8 cellular contexts compared by ENCODE assay signal in the genomic region with DNA sequence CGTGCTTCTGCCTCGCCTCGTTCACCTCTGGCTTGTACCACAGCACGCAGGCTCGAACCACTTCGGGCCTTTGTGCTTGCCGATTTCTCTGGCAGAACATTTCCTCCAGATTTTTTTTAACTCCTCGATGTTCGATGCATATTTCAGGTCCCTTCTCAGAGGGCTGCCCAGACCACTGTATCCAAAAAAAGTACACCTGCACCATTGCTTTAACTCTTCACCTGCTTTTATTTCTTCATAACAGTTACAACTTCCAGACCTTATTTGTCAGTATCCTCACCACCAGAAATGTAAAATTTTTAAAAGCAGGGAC. TPM values are rescaled to one million over a fixed set of nuclear protein-coding genes. Genes with fewer than 3 reads are reported as not detected.
DNase-seq lines count a peak whose midpoint lies in the region; ATAC-seq and TF ChIP-seq lines count a peak whose summit lies in the region.

No MANE protein-coding gene starts in this region.

- H3K4me3 ChIP-seq in left lung (peak overlapping the region; percentile 68 to 88), tibial artery (peak overlapping the region; percentile 65 to 77)

- H3K36me3 Mint-ChIP-seq in activated T-cell treated with anti-CD3 and anti-CD28 coated beads, Interleukin-2, amount 50 U/mL, for 24 hours (ENCODE audit: low read depth): peaks cover 26% of the 10 kb centered on the region
- peaks cover 4% of the 10 kb centered on the region for H3K36me3 Mint-ChIP-seq in activated naive CD8-positive, alpha-beta T cell treated with anti-CD3 and anti-CD28 coated beads, Interleukin-2, amount 10 ng/mL, durations not matched to agents 7 days and 5 days

- POLR2A ChIA-PET in activated naive CD8-positive, alpha-beta T cell treated with anti-CD3 and anti-CD28 coated beads, Interleukin-2, amount 10 ng/mL, durations not matched to agents 7 days and 5 days (lab: Charles Lee): interaction anchor here (0.5 to 2.3 kb wide), 7 partner anchors 61 to 1429 kb away, joined by 3 to 18 read pairs (median 6); partner anchors contain the start of genes DNAJB4, FUBP1, MIGA1 and USP33

- H3K36me3 ChIP-seq in left lung: no peaks in the 10 kb centered on the region
- H3K36me3 ChIP-seq in tibial artery: no peaks in the 10 kb centered on the region

- H3K27ac ChIP-seq in left lung: peak overlapping the region; percentile 95
- H3K27ac ChIP-seq in tibial artery: peak overlapping the region; percentile 88 to 90

- no peak for DNase-seq in activated T-cell treated with anti-CD3 and anti-CD28 coated beads, Interleukin-2, amount 50 U/mL, for 24 hours
- DNase-seq in activated T-cell treated with anti-CD3 and anti-CD28 coated beads for 4 hours (no peak), left lung (no peak), tibial artery (no peak), retina (no peak)
- no peak for DNase-seq in activated naive CD8-positive, alpha-beta T cell treated with anti-CD3 and anti-CD28 coated beads, Interleukin-2, amount 10 ng/mL, durations not matched to agents 7 days and 5 days

- peaks cover 31% of the 10 kb centered on the region for H3K4me1 Mint-ChIP-seq in activated T-cell treated with anti-CD3 and anti-CD28 coated beads, Interleukin-2, amount 50 U/mL, for 24 hours (ENCODE audit: low read depth)
- H3K4me1 Mint-ChIP-seq in activated naive CD8-positive, alpha-beta T cell treated with anti-CD3 and anti-CD28 coated beads, Interleukin-2, amount 10 ng/mL, durations not matched to agents 7 days and 5 days: peaks cover 15% of the 10 kb centered on the region

- TF ChIP-seq CTCF in left lung (IDR thresholded peaks at IDR 0.05) (no peak), tibial artery (IDR thresholded peaks at IDR 0.05) (no peak)

- no peaks in the 10 kb centered on the region for H3K9me3 Mint-ChIP-seq in activated T-cell treated with anti-CD3 and anti-CD28 coated beads, Interleukin-2, amount 50 U/mL, for 24 hours
- no peaks in the 10 kb centered on the region for H3K9me3 Mint-ChIP-seq in activated naive CD8-positive, alpha-beta T cell treated with anti-CD3 and anti-CD28 coated beads, Interleukin-2, amount 10 ng/mL, durations not matched to agents 7 days and 5 days

- no peaks in the 10 kb centered on the region for H3K9me3 ChIP-seq in left lung
- no peaks in the 10 kb centered on the region for H3K9me3 ChIP-seq in tibial artery

- H3K4me3 Mint-ChIP-seq in activated T-cell treated with anti-CD3 and anti-CD28 coated beads, Interleukin-2, amount 50 U/mL, for 24 hours: peak overlapping the region; percentile 98
- H3K4me3 Mint-ChIP-seq in activated naive CD8-positive, alpha-beta T cell treated with anti-CD3 and anti-CD28 coated beads, Interleukin-2, amount 10 ng/mL, durations not matched to agents 7 days and 5 days: peak overlapping the region; percentile 90

- intact Hi-C loops in left lung (cut with DNase I): no loop called here
- intact Hi-C loops in tibial artery (cut with DNase I; ENCODE audit: low total_unique reads): no loop called here

- peak overlapping the region; percentile 96 for H3K27ac Mint-ChIP-seq in activated T-cell treated with anti-CD3 and anti-CD28 coated beads, Interleukin-2, amount 50 U/mL, for 24 hours
- H3K27ac Mint-ChIP-seq in activated naive CD8-positive, alpha-beta T cell treated with anti-CD3 and anti-CD28 coated beads, Interleukin-2, amount 10 ng/mL, durations not matched to agents 7 days and 5 days: peak overlapping the region; percentile 95

- H3K4me1 ChIP-seq in left lung (peaks cover 4 to 33% of the 10 kb centered on the region in 2 donors), tibial artery (peaks cover 0 to 38% (median 26%) of the 10 kb centered on the region in 4 donors)

- H3K27me3 ChIP-seq in left lung (no peaks in the 10 kb centered on the region), tibial artery (no peaks in the 10 kb centered on the region)

- ATAC-seq in activated naive CD8-positive, alpha-beta T cell treated with anti-CD3 and anti-CD28 coated beads, Interleukin-2, amount 10 ng/mL, durations not matched to agents 7 days and 5 days (ENCODE audit: low read depth): no peak
- no peak for ATAC-seq in left lung
- ATAC-seq in HG03045 (IDR thresholded peaks at IDR 0.05; ENCODE audit: unreplicated experiment): no peak
- ATAC-seq in HG03378 (IDR thresholded peaks at IDR 0.05; ENCODE audit: unreplicated experiment): no peak

- H3K27me3 Mint-ChIP-seq in activated T-cell treated with anti-CD3 and anti-CD28 coated beads, Interleukin-2, amount 50 U/mL, for 24 hours: no peaks in the 10 kb centered on the region
- H3K27me3 Mint-ChIP-seq in activated naive CD8-positive, alpha-beta T cell treated with anti-CD3 and anti-CD28 coated beads, Interleukin-2, amount 10 ng/mL, durations not matched to agents 7 days and 5 days: no peaks in the 10 kb centered on the region

RNA-seq across cellular contexts. Expression of gene ZZZ3, which starts 1.3 kb away (rescaled TPM):
- total RNA-seq in activated naive CD8-positive, alpha-beta T cell treated with anti-CD3 and anti-CD28 coated beads, Interleukin-2, amount 10 ng/mL, durations not matched to agents 7 days and 5 days: 10 to 100 TPM; 45.2 to 45.3 TPM
- 10 to 100 TPM; 36.3 to 42.3 TPM for total RNA-seq in left lung
